ENCODE assay signal across 1 cellular context in genomic region chr4:98928505-98929340, GRCh38.
TF ChIP-seq lines count a peak whose summit lies in the region.

Gene EIF4E, minus strand, starts transcription at chr4:98929133. Its CDS starts 21 bp downstream, at chr4:98929112.

TF ChIP-seq in K562, 482 proteins besides CTCF, POLR2A, EP300 and RAD21 (continued from another document and continues in another):
- peak; percentile 90 for TF ChIP-seq SUPT5H (IDR thresholded peaks at IDR 0.05)
- TF ChIP-seq KDM2B (CRISPR knock-in tag; IDR thresholded peaks at IDR 0.05): no peak
- TF ChIP-seq RBM22 (IDR thresholded peaks at IDR 0.05; ENCODE audit: low read depth, low read length, poor library complexity, severe bottlenecking): peak; percentile 65
- peak; percentile 65; the same call in 1 of the 2 replicates for TF ChIP-seq ZNF12 (CRISPR knock-in tag; IDR thresholded peaks at IDR 0.05)
- peak; percentile 97 for TF ChIP-seq VEZF1 (CRISPR knock-in tag; IDR thresholded peaks at IDR 0.05)
- TF ChIP-seq ZNF224 (CRISPR knock-in tag; IDR thresholded peaks at IDR 0.05): no peak
- TF ChIP-seq PRPF4 (IDR thresholded peaks at IDR 0.05; ENCODE audit: insufficient read depth, low read depth, low read length, poor library complexity, severe bottlenecking): peak; percentile 77
- 0 out of 2 replicates have a peak, but pooled peaks have one; percentile 10 for TF ChIP-seq TCF3 (CRISPR knock-in tag; IDR thresholded peaks at IDR 0.05)
- TF ChIP-seq SMAD2 (IDR thresholded peaks at IDR 0.05; ENCODE audit: low read depth, low read length): no peak
- no peak for TF ChIP-seq CHCHD3 (CRISPR knock-in tag; IDR thresholded peaks at IDR 0.05)
- TF ChIP-seq NFE2L1 (tag; IDR thresholded peaks at IDR 0.05; ENCODE audit: borderline replicate concordance, low read depth): no peak
- no peak for TF ChIP-seq FOSL1 (tag; conservative IDR thresholded peaks at IDR 0.05)
- no peak for TF ChIP-seq HNRNPK (IDR thresholded peaks at IDR 0.05; ENCODE audit: low read depth, low read length, poor library complexity, severe bottlenecking)
- peak; percentile 28; the same call in 1 of the 2 replicates for TF ChIP-seq HIVEP1 (CRISPR knock-in tag; IDR thresholded peaks at IDR 0.05)
- TF ChIP-seq MTA3 (IDR thresholded peaks at IDR 0.05; ENCODE audit: borderline replicate concordance): peak; percentile 65; the same call in 1 of the 2 replicates
- no peak for TF ChIP-seq WHSC1 (IDR thresholded peaks at IDR 0.05; ENCODE audit: low read length)
- TF ChIP-seq C11orf30 (IDR thresholded peaks at IDR 0.05; ENCODE audit: low read depth): peak; percentile 51
- TF ChIP-seq FOXK2 (conservative IDR thresholded peaks at IDR 0.05 in 1 of 2, IDR thresholded peaks at IDR 0.05 in 1 of 2; ENCODE audit: low read depth in 2 of 2): no peak
- no peak for TF ChIP-seq HDAC6 (IDR thresholded peaks at IDR 0.05; ENCODE audit: low read depth, low read length)
- TF ChIP-seq ZBED1 (IDR thresholded peaks at IDR 0.05): no peak; the same call in 1 of the 2 replicates
- peak; percentile 59 to 63; a peak in 3 of 4 replicates for TF ChIP-seq HDAC1 (IDR thresholded peaks at IDR 0.05)
- TF ChIP-seq CBX1 (IDR thresholded peaks at IDR 0.05; ENCODE audit: low read depth): 0 out of 2 replicates have a peak, but pooled peaks have one; percentile 43
- peak; percentile 70; the same call in 1 of the 2 replicates for TF ChIP-seq NKRF (IDR thresholded peaks at IDR 0.05; ENCODE audit: borderline replicate concordance)
- no peak for TF ChIP-seq ZNF395 (CRISPR knock-in tag; IDR thresholded peaks at IDR 0.05)
- TF ChIP-seq ZNF212 (CRISPR knock-in tag; IDR thresholded peaks at IDR 0.05): no peak
- TF ChIP-seq ZNF699 (CRISPR knock-in tag; IDR thresholded peaks at IDR 0.05; ENCODE audit: insufficient replicate concordance): no peak
- no peak for TF ChIP-seq ZNF586 (CRISPR knock-in tag; conservative IDR thresholded peaks at IDR 0.05)
- TF ChIP-seq XRCC3 (IDR thresholded peaks at IDR 0.05): no peak
- TF ChIP-seq CCAR2 (IDR thresholded peaks at IDR 0.05; ENCODE audit: low read depth, low read length): no peak
- TF ChIP-seq CREBBP (IDR thresholded peaks at IDR 0.05; ENCODE audit: low read depth, low read length): no peak
- no peak for TF ChIP-seq ZNF134 (CRISPR knock-in tag; conservative IDR thresholded peaks at IDR 0.05)
- peak; percentile 27; the same call in 1 of the 2 replicates for TF ChIP-seq ZNF609 (CRISPR knock-in tag; IDR thresholded peaks at IDR 0.05; ENCODE audit: borderline replicate concordance)
- no peak for TF ChIP-seq CSDE1 (IDR thresholded peaks at IDR 0.05)
- no peak for TF ChIP-seq NR2F6 (CRISPR knock-in tag; IDR thresholded peaks at IDR 0.05)
- TF ChIP-seq ZNF79 (CRISPR knock-in tag; IDR thresholded peaks at IDR 0.05; ENCODE audit: low read depth): no peak
- peak; percentile 92 for TF ChIP-seq TBP (optimal IDR thresholded peaks at IDR 0.05; ENCODE audit: low read depth, low read length)
- TF ChIP-seq NFIX (CRISPR knock-in tag; IDR thresholded peaks at IDR 0.05; ENCODE audit: low read depth): no peak
- TF ChIP-seq ILK (tag; IDR thresholded peaks at IDR 0.05; ENCODE audit: borderline replicate concordance, low read depth): no peak
- peak; percentile 99 for TF ChIP-seq EP400 (IDR thresholded peaks at IDR 0.05)
- TF ChIP-seq ZNF263 (CRISPR knock-in tag; IDR thresholded peaks at IDR 0.05; ENCODE audit: borderline replicate concordance): peak; percentile 93
- no peak; the same call in 1 of the 2 replicates for TF ChIP-seq ATF6 (CRISPR knock-in tag; IDR thresholded peaks at IDR 0.05)
- TF ChIP-seq BRCA1 (IDR thresholded peaks at IDR 0.05): no peak
- no peak for TF ChIP-seq BRCA1 (CRISPR knock-in tag; IDR thresholded peaks at IDR 0.05)
- TF ChIP-seq PREB (CRISPR knock-in tag; IDR thresholded peaks at IDR 0.05): no peak
- no peak for TF ChIP-seq PHTF2 (CRISPR knock-in tag; IDR thresholded peaks at IDR 0.05)
- TF ChIP-seq NFATC3 (IDR thresholded peaks at IDR 0.05): no peak
- TF ChIP-seq ZNF311 (CRISPR knock-in tag; IDR thresholded peaks at IDR 0.05): no peak
- TF ChIP-seq DACH1 (IDR thresholded peaks at IDR 0.05; ENCODE audit: partially characterized antibody): no peak
- peak; percentile 81 for TF ChIP-seq GATA2 (CRISPR knock-in tag; IDR thresholded peaks at IDR 0.05)
- TF ChIP-seq SRSF9 (IDR thresholded peaks at IDR 0.05; ENCODE audit: borderline replicate concordance, low read depth, low read length): no peak
- no peak for TF ChIP-seq ZNF436 (CRISPR knock-in tag; IDR thresholded peaks at IDR 0.05)
- TF ChIP-seq PBX2 (CRISPR knock-in tag; IDR thresholded peaks at IDR 0.05; ENCODE audit: low read depth): no peak
- TF ChIP-seq PBX2 (tag; conservative IDR thresholded peaks at IDR 0.05; ENCODE audit: low read depth): no peak
- peak; percentile 89 for TF ChIP-seq CHAMP1 (IDR thresholded peaks at IDR 0.05)
